Comparison of ENCODE assay signal across 9 cellular contexts in genomic region chr7:155381852-155382801, GRCh38.
DNase-seq lines count a peak whose midpoint lies in the region; ATAC-seq and TF ChIP-seq lines count a peak whose summit lies in the region.
"Had no signal": no experiment of that assay in that cellular context is flagged by ENCODE, and none has a peak within 500 bp of the region (broad histone marks: within the 10 kb centered on the region; RNA-seq: fewer than 3 reads in every experiment).

No MANE protein-coding gene starts in this region.

- H3K4me3 ChIP-seq in CD8-positive, alpha-beta memory T cell (ENCODE audit: low read length): no peak overlapping the region
- H3K4me3 ChIP-seq in SK-N-SH (ENCODE audit: low read depth in 2 of 2, low read length in 1 of 2): peak overlapping the region; percentile 6 to 12; a peak in 2 of 4 replicates
- peak overlapping the region; percentile 56 for H3K4me3 ChIP-seq in left ventricle myocardium inferior
- H3K4me3 ChIP-seq in trophoblast cell (ENCODE audit: low read depth, low read length): peak overlapping the region; percentile 46

- H2BK12ac ChIP-seq in trophoblast cell (ENCODE audit: low read length): no peak overlapping the region

- no peak for TF ChIP-seq EP300 in SK-N-SH (IDR thresholded peaks at IDR 0.05; ENCODE audit: borderline replicate concordance in 1 of 2, low read depth in 1 of 2, low read length in 1 of 2)

- H2AFZ ChIP-seq in SK-N-SH (ENCODE audit: low read depth) (no peak overlapping the region), trophoblast cell (ENCODE audit: insufficient read depth, low read length, poor library complexity) (peak overlapping the region; percentile 9)

- no peaks in the 10 kb centered on the region for H3K9me2 ChIP-seq in SK-N-SH

- DNase-seq in CD8-positive, alpha-beta memory T cell: no peak
- DNase-seq in SK-N-SH (peak; percentile 63), left ventricle myocardium inferior (no peak), trophoblast cell (no peak), A172 (ENCODE audit: low spot score) (no peak), HuH-7.5 (ENCODE audit: low spot score) (no peak)
- no peak for DNase-seq in activated CD4-positive, alpha-beta memory T cell treated with anti-CD3 and anti-CD28 coated beads, Interleukin-2, amount 10 ng/mL, durations not matched to agents 7 days and 5 days

- H3K79me2 ChIP-seq in SK-N-SH (ENCODE audit: insufficient read depth): no peaks in the 10 kb centered on the region
- H3K79me2 ChIP-seq in trophoblast cell (ENCODE audit: control insufficient read depth, insufficient read depth, low read length, poor library complexity): no peaks in the 10 kb centered on the region

- H3K9me3 ChIP-seq in CD8-positive, alpha-beta memory T cell (ENCODE audit: low read length): no peaks in the 10 kb centered on the region
- no peaks in the 10 kb centered on the region for H3K9me3 ChIP-seq in SK-N-SH
- no peaks in the 10 kb centered on the region for H3K9me3 ChIP-seq in left ventricle myocardium inferior (replicated peaks)
- peaks cover 6% of the 10 kb centered on the region for H3K9me3 ChIP-seq in trophoblast cell (ENCODE audit: insufficient read depth, low read depth, low read length)
- H3K9me3 ChIP-seq: neutrophil had no signal

- no peaks in the 10 kb centered on the region for H3K36me3 ChIP-seq in CD8-positive, alpha-beta memory T cell (ENCODE audit: insufficient read depth, low read length)
- H3K36me3 ChIP-seq in SK-N-SH (replicated peaks in 1 of 2; ENCODE audit: control insufficient read depth in 1 of 2, insufficient read depth in 2 of 2, low read length in 1 of 2) (no peaks in the 10 kb centered on the region), left ventricle myocardium inferior (no peaks in the 10 kb centered on the region), trophoblast cell (ENCODE audit: control insufficient read depth in 1 of 2, insufficient read depth in 2 of 2, low read length in 2 of 2) (no peaks in the 10 kb centered on the region)
- H3K36me3 ChIP-seq: neutrophil had no signal

- H3K9ac ChIP-seq in SK-N-SH (no peak overlapping the region), trophoblast cell (ENCODE audit: low read length) (no peak overlapping the region)

- ATAC-seq in GM21528 (IDR thresholded peaks at IDR 0.05; ENCODE audit: low FRiP score, unreplicated experiment): no peak

- POLR2A ChIA-PET in CD8-positive, alpha-beta memory T cell (lab: Charles Lee): no interaction called here
- POLR2A ChIA-PET in SK-N-SH (lab: Yijun Ruan, JAX): no interaction called here
- POLR2A ChIA-PET in activated CD4-positive, alpha-beta memory T cell treated with anti-CD3 and anti-CD28 coated beads, Interleukin-2, amount 10 ng/mL, durations not matched to agents 7 days and 5 days (lab: Charles Lee): no interaction called here

- 0 out of 2 replicates have a peak, but pooled peaks cover 6% of the 10 kb centered on the region for H4K20me1 ChIP-seq in SK-N-SH (ENCODE audit: insufficient read depth)

- peak overlapping the region; percentile 13 for H3K23ac ChIP-seq in trophoblast cell (ENCODE audit: low read length)

- no peaks in the 10 kb centered on the region for H3K36me3 Mint-ChIP-seq in CD8-positive, alpha-beta memory T cell
- H3K36me3 Mint-ChIP-seq in activated CD4-positive, alpha-beta memory T cell treated with anti-CD3 and anti-CD28 coated beads, Interleukin-2, amount 10 ng/mL, durations not matched to agents 7 days and 5 days (ENCODE audit: low read depth): no peaks in the 10 kb centered on the region

- intact Hi-C loops in left ventricle myocardium inferior (cut with micrococcal nuclease): no loop called here

- WGBS in SK-N-SH (ENCODE audit: low lambda C conversion rate): 11% methylated on average over 58 of the region's 75 CpGs
- no CpG with 5 or more reads among the region's 75 CpGs for WGBS in trophoblast cell (ENCODE audit: extremely low coverage, insufficient coverage, insufficient read length)

- no peak overlapping the region for H3K4ac ChIP-seq in trophoblast cell (ENCODE audit: low read depth, low read length)

- H3K9me3 Mint-ChIP-seq in CD8-positive, alpha-beta memory T cell: peaks cover 0 to 5% (median 0%) of the 10 kb centered on the region in 5 donors
- H3K9me3 Mint-ChIP-seq in activated CD4-positive, alpha-beta memory T cell treated with anti-CD3 and anti-CD28 coated beads, Interleukin-2, amount 10 ng/mL, durations not matched to agents 7 days and 5 days: no peaks in the 10 kb centered on the region

- H2BK5ac ChIP-seq in trophoblast cell (ENCODE audit: low read depth, low read length, poor library complexity): no peak overlapping the region

- no peak overlapping the region for H3K27ac ChIP-seq in CD8-positive, alpha-beta memory T cell (ENCODE audit: low read depth, low read length)
- H3K27ac ChIP-seq in SK-N-SH (ENCODE audit: low read depth in 2 of 2, low read length in 1 of 2): no peak overlapping the region
- H3K27ac ChIP-seq in left ventricle myocardium inferior (replicated peaks): no peak overlapping the region
- H3K27ac ChIP-seq in trophoblast cell (ENCODE audit: low read depth, low read length): no peak overlapping the region
- H3K27ac ChIP-seq: neutrophil had no signal

- peaks cover 10% of the 10 kb centered on the region for H3K4me1 ChIP-seq in CD8-positive, alpha-beta memory T cell (ENCODE audit: insufficient read depth, low read length)
- H3K4me1 ChIP-seq in SK-N-SH (ENCODE audit: control insufficient read depth in 1 of 2, insufficient read depth in 2 of 2, low read depth in 1 of 2, low read length in 1 of 2) (peaks cover 3 to 4% of the 10 kb centered on the region in 2 experiments; a peak in 1 of 4 replicates), left ventricle myocardium inferior (peaks cover 34% of the 10 kb centered on the region), trophoblast cell (ENCODE audit: control insufficient read depth in 1 of 2, insufficient read depth in 2 of 2, low read length in 2 of 2) (peaks cover 5 to 6% of the 10 kb centered on the region in 2 experiments)

- H3K27me3 Mint-ChIP-seq in CD8-positive, alpha-beta memory T cell: peaks cover 56 to 82% of the 10 kb centered on the region in 2 donors
- H3K27me3 Mint-ChIP-seq in activated CD4-positive, alpha-beta memory T cell treated with anti-CD3 and anti-CD28 coated beads, Interleukin-2, amount 10 ng/mL, durations not matched to agents 7 days and 5 days: peaks cover 62% of the 10 kb centered on the region

- no peak overlapping the region for H2BK120ac ChIP-seq in trophoblast cell (ENCODE audit: insufficient read depth, low read length, poor library complexity)

- H4K91ac ChIP-seq in trophoblast cell (ENCODE audit: low read depth, low read length): no peak overlapping the region

- peak overlapping the region; percentile 71 for H3K4me2 ChIP-seq in SK-N-SH
- peak overlapping the region; percentile 25 for H3K4me2 ChIP-seq in trophoblast cell (ENCODE audit: low read length)

- CTCF ChIA-PET in CD8-positive, alpha-beta memory T cell (lab: Charles Lee): interaction anchor here (1.8 kb wide), 1 partner anchor 454 kb away, joined by 3 read pairs; no protein-coding TSS in a partner anchor
- CTCF ChIA-PET in SK-N-SH (lab: Yijun Ruan, JAX): interaction anchor here (0.6 to 4.5 kb wide), 11 partner anchors 11 to 468 kb away, joined by 3 to 29 read pairs (median 5); no protein-coding TSS in a partner anchor
- CTCF ChIA-PET in activated CD4-positive, alpha-beta memory T cell treated with anti-CD3 and anti-CD28 coated beads, Interleukin-2, amount 10 ng/mL, durations not matched to agents 7 days and 5 days (lab: Charles Lee): no interaction called here

- H3K18ac ChIP-seq in trophoblast cell (ENCODE audit: low read length): no peak overlapping the region

- no peak overlapping the region for H3K14ac ChIP-seq in trophoblast cell (ENCODE audit: low read length)

- peaks cover 15 to 43% (median 16%) of the 10 kb centered on the region in 3 donors for H3K4me1 Mint-ChIP-seq in CD8-positive, alpha-beta memory T cell
- H3K4me1 Mint-ChIP-seq in activated CD4-positive, alpha-beta memory T cell treated with anti-CD3 and anti-CD28 coated beads, Interleukin-2, amount 10 ng/mL, durations not matched to agents 7 days and 5 days: peaks cover 4% of the 10 kb centered on the region

- TF ChIP-seq CTCF in SK-N-SH (IDR thresholded peaks at IDR 0.05) (no peak), left ventricle myocardium inferior (IDR thresholded peaks at IDR 0.05; ENCODE audit: borderline replicate concordance) (no peak)

- no peaks in the 10 kb centered on the region for H3F3A ChIP-seq in SK-N-SH (replicated peaks; ENCODE audit: insufficient read depth)

- no peak overlapping the region for H2AK5ac ChIP-seq in trophoblast cell (ENCODE audit: low read length)

- H3K4me3 Mint-ChIP-seq in CD8-positive, alpha-beta memory T cell: peak overlapping the region in 4 of 7 donors; percentile 19 to 69 (median 58)
- no peak overlapping the region for H3K4me3 Mint-ChIP-seq in activated CD4-positive, alpha-beta memory T cell treated with anti-CD3 and anti-CD28 coated beads, Interleukin-2, amount 10 ng/mL, durations not matched to agents 7 days and 5 days

- H3K27me3 ChIP-seq in CD8-positive, alpha-beta memory T cell (ENCODE audit: insufficient read depth, low read length, poor library complexity, severe bottlenecking): peaks cover 46% of the 10 kb centered on the region
- H3K27me3 ChIP-seq in SK-N-SH (ENCODE audit: insufficient read depth) (peaks cover 99% of the 10 kb centered on the region), left ventricle myocardium inferior (ENCODE audit: low read depth) (peaks cover 100% of the 10 kb centered on the region), trophoblast cell (ENCODE audit: insufficient read depth, low read length) (peaks cover 65% of the 10 kb centered on the region)

- peak overlapping the region in 1 of 8 donors; percentile 78 for H3K27ac Mint-ChIP-seq in CD8-positive, alpha-beta memory T cell
- no peak overlapping the region for H3K27ac Mint-ChIP-seq in activated CD4-positive, alpha-beta memory T cell treated with anti-CD3 and anti-CD28 coated beads, Interleukin-2, amount 10 ng/mL, durations not matched to agents 7 days and 5 days

- TF ChIP-seq RAD21 in SK-N-SH (IDR thresholded peaks at IDR 0.05; ENCODE audit: low read length): no peak

- H3K79me1 ChIP-seq in trophoblast cell (ENCODE audit: low read length): no peaks in the 10 kb centered on the region

- H4K12ac ChIP-seq in trophoblast cell (ENCODE audit: low read depth, low read length): no peak overlapping the region

- no peak overlapping the region for H4K8ac ChIP-seq in trophoblast cell (ENCODE audit: low read depth, low read length)

TF ChIP-seq in SK-N-SH, 30 proteins besides CTCF, POLR2A, EP300 and RAD21 (continues in another document):
- TF ChIP-seq NRF1 (IDR thresholded peaks at IDR 0.05; ENCODE audit: low read depth, low read length) (no peak), RCOR1 (IDR thresholded peaks at IDR 0.05; ENCODE audit: low read length) (no peak), SIN3A (IDR thresholded peaks at IDR 0.05; ENCODE audit: borderline replicate concordance, low read depth, low read length) (no peak)
